In the genomic region with DNA sequence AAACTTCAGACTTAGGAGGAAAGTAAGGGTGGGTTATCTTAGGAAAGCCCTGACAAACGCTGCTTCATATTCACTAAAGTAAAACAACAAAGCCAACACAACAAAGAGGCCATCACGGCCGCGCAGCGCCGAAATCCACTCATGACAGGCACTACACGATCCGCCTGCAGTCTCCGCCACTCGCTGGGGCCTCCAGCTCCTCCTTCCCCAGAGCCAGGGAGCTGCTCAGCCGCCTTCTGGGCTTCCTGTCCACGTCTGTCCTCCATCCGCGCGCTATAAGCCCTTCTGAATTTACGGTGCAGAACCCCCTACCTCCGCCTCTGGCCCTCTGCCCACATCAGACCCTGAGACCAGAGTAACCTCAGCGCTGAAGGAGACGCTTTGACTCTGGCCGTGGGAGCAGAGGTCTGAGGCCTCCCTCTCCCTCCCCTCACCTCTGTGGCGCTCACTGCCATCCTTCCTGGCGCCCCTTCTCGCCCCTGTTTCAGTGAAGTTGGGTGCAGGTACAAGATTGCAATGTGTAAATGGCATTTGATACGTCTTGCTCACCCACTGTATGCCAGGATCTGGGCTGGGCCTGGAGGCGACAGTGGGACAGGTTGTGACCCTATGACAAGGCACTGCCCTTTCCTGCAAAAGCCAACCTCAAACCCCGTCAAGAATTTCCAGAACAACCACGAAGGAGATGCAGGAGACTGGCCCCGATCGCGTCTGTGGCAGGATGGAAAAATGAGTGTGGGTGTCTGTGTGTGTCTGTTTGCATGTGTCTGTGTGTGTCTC, we compare ENCODE assay signal across 24 cellular contexts.
DNase-seq lines count a peak whose midpoint lies in the region; ATAC-seq and TF ChIP-seq lines count a peak whose summit lies in the region.
"Had no signal": no experiment of that assay in that cellular context is flagged by ENCODE, and none has a peak within 500 bp of the region (broad histone marks: within the 10 kb centered on the region; RNA-seq: fewer than 3 reads in every experiment).

No MANE protein-coding gene starts in this region.

- intact Hi-C loops in Right ventricle myocardium inferior (cut with DNase I) (no loop called here), heart left ventricle (cut with DNase I) (no loop called here)

- no peak for TF ChIP-seq POLR2A in heart left ventricle (IDR thresholded peaks at IDR 0.05)

- H3K27me3 ChIP-seq in heart left ventricle (no peaks in the 10 kb centered on the region), endodermal cell (ENCODE audit: control insufficient read depth, insufficient read depth, low read length, poor library complexity, severe bottlenecking) (no peaks in the 10 kb centered on the region)
- H3K27me3 ChIP-seq: adrenal gland, MG63, Peyer's patch had no signal

- H3K27ac ChIP-seq in heart left ventricle = no peak overlapping the region
- H3K27ac ChIP-seq in endodermal cell (ENCODE audit: low read depth, low read length) = no peak overlapping the region
- H3K27ac ChIP-seq: A549, adrenal gland, heart right ventricle, left ventricle myocardium inferior, Peyer's patch, SK-N-MC, stomach had no signal

- ATAC-seq in Right ventricle myocardium inferior (no peak), heart left ventricle (no peak)
- ATAC-seq: A549, heart right ventricle had no signal

- H3K4me3 ChIP-seq in heart left ventricle (no peak overlapping the region), endodermal cell (ENCODE audit: low read length) (no peak overlapping the region)
- H3K4me3 ChIP-seq: A549, adrenal gland, heart right ventricle, left ventricle myocardium inferior, MG63, Peyer's patch, SK-N-MC, stomach had no signal

- H3K4me1 ChIP-seq in heart left ventricle (no peaks in the 10 kb centered on the region), endodermal cell (ENCODE audit: control insufficient read depth, insufficient read depth, low read length) (no peaks in the 10 kb centered on the region)
- H3K4me1 ChIP-seq: A549, adrenal gland, left ventricle myocardium inferior, Peyer's patch had no signal

- H3K36me3 Mint-ChIP-seq in endodermal cell (ENCODE audit: low read depth) = peaks cover 19% of the 10 kb centered on the region
- peaks cover 4% of the 10 kb centered on the region for H3K36me3 Mint-ChIP-seq in neural crest cell (ENCODE audit: low read depth)
- peaks cover 3% of the 10 kb centered on the region for H3K36me3 Mint-ChIP-seq in type B pancreatic cell

- H3K9me3 Mint-ChIP-seq in endodermal cell (no peaks in the 10 kb centered on the region), neural crest cell (peaks cover 3% of the 10 kb centered on the region), type B pancreatic cell (no peaks in the 10 kb centered on the region)

- H3K27ac Mint-ChIP-seq in endodermal cell = peak overlapping the region; percentile 6
- peak overlapping the region; percentile 93 for H3K27ac Mint-ChIP-seq in neural crest cell (ENCODE audit: unreplicated experiment)
- H3K27ac Mint-ChIP-seq in type B pancreatic cell = peak overlapping the region; percentile 1
- H3K27ac Mint-ChIP-seq: B cell had no signal

- 81 to 83% (median 82%) methylated on average over 30 of the region's 30 CpGs for WGBS in heart left ventricle, 4 donors
- 87 to 88% methylated on average over 17 to 29 of the region's 30 CpGs for WGBS in endodermal cell (ENCODE audit: insufficient coverage in 1 of 2, insufficient read length in 1 of 2), 2 experiments

- H3K27me3 Mint-ChIP-seq in endodermal cell (ENCODE audit: insufficient read depth) (no peaks in the 10 kb centered on the region), neural crest cell (ENCODE audit: low read depth) (no peaks in the 10 kb centered on the region), type B pancreatic cell (peaks cover 4% of the 10 kb centered on the region)

- DNase-seq in Right ventricle myocardium inferior (ENCODE audit: missing footprints) (peak; percentile 50), heart left ventricle (no peak), endodermal cell (peak; percentile 47), neural crest cell (ENCODE audit: low read depth, low spot score) (no peak), type B pancreatic cell (ENCODE audit: extremely low spot score, unreplicated experiment) (no peak), activated gamma-delta T cell treated with Interleukin-2 at 50 U/mL for 16 hours (no peak), cerebellar nuclear complex (lab: John Stamatoyannopoulos, UW) (no peak), NCI-H510A (lab: John Stamatoyannopoulos, UW) (no peak)
- DNase-seq: activated CD4-positive, alpha-beta T cell treated with anti-CD3 and anti-CD28 coated beads, Interleukin-2, amount 50 U/mL, for 1 hour; activated gamma-delta T cell; adrenal gland; dermis blood vessel endothelial cell; left ventricle myocardium inferior; MG63; NCI-H1436; NCI-H2107; stimulated activated CD4-positive, alpha-beta T cell treated with anti-CD3 and anti-CD28 coated beads, Interleukin-12 subunit alpha, Interleukin-12 subunit beta, amount 100 ng/mL, for 4 hours; stomach; T-helper 2 cell had no signal

- H3K4me1 Mint-ChIP-seq in endodermal cell = peaks cover under 1% of the 10 kb centered on the region
- H3K4me1 Mint-ChIP-seq in neural crest cell = peaks cover 42% of the 10 kb centered on the region
- peaks cover 20% of the 10 kb centered on the region for H3K4me1 Mint-ChIP-seq in type B pancreatic cell (ENCODE audit: unreplicated experiment)

- TF ChIP-seq CTCF in heart left ventricle (IDR thresholded peaks at IDR 0.05) (no peak), endodermal cell (conservative IDR thresholded peaks at IDR 0.05) (no peak), neural crest cell (conservative IDR thresholded peaks at IDR 0.05) (no peak), type B pancreatic cell (conservative IDR thresholded peaks at IDR 0.05) (no peak)

- H3K9me3 ChIP-seq in heart left ventricle (no peaks in the 10 kb centered on the region), endodermal cell (ENCODE audit: control insufficient read depth, low read length) (no peaks in the 10 kb centered on the region)
- H3K9me3 ChIP-seq: A549, adrenal gland, heart right ventricle, left ventricle myocardium inferior, MG63, Peyer's patch, stomach had no signal

- no peak overlapping the region for H3K4me3 Mint-ChIP-seq in endodermal cell
- H3K4me3 Mint-ChIP-seq in neural crest cell = no peak overlapping the region
- H3K4me3 Mint-ChIP-seq in type B pancreatic cell = no peak overlapping the region
- H3K4me3 Mint-ChIP-seq: B cell had no signal

- H3K36me3 ChIP-seq in heart left ventricle (no peaks in the 10 kb centered on the region), endodermal cell (ENCODE audit: control insufficient read depth, insufficient read depth, low read length) (no peaks in the 10 kb centered on the region)
- H3K36me3 ChIP-seq: adrenal gland, heart right ventricle, left ventricle myocardium inferior, Peyer's patch, stomach had no signal

- H3K9ac ChIP-seq in endodermal cell (ENCODE audit: extremely low read depth, low read length, poor library complexity, severe bottlenecking) = no peak overlapping the region

Comparison
In these comparisons a context has a peak if more than half of its experiments do, and no peak if none do; other contexts are left out.
1. DNase-seq: peak in Right ventricle myocardium inferior (single experiment) and endodermal cell (single experiment); none in heart left ventricle (0 of 5), neural crest cell (single experiment), type B pancreatic cell (single experiment), activated gamma-delta T cell treated with Interleukin-2 at 50 U/mL for 16 hours (single experiment), cerebellar nuclear complex (0 of 2) and NCI-H510A (single experiment).
2. H3K27ac Mint-ChIP-seq: peak in every context shown above with its lines; median percentile 93 in neural crest cell; 6 in endodermal cell; 1 in type B pancreatic cell.